Comparison of ENCODE assay signal across 8 cellular contexts in genomic region chr19:798415-799075, GRCh38. TPM values are rescaled to one million over a fixed set of nuclear protein-coding genes. Genes with fewer than 3 reads are reported as not detected.
A peak's percentile ranks its signal among the peaks of the same experiment; 100 is the strongest.
DNase-seq lines count a peak whose midpoint lies in the region; ATAC-seq lines count a peak whose summit lies in the region.

No MANE protein-coding gene starts in this region.

- H3K36me3 Mint-ChIP-seq in activated CD4-positive, alpha-beta T cell treated with anti-CD3 and anti-CD28 coated beads, Interleukin-2, amount 10 ng/mL, durations not matched to agents 7 days and 5 days (ENCODE audit: low read depth) = peaks cover 36% of the 10 kb centered on the region
- H3K36me3 Mint-ChIP-seq in activated T-helper 1 cell treated with anti-CD3 and anti-CD28 coated beads, Interleukin-12 subunit alpha, Interleukin-12 subunit beta, Interleukin-2, Interleukin-4 antibody, amounts not matched to agents 30 ng/mL and 10 ng/mL and 1 ng/mL, durations not matched to agents 14 hours and 24 hours and 36 hours (ENCODE audit: low read depth) = peaks cover 35% of the 10 kb centered on the region
- H3K36me3 Mint-ChIP-seq in immature natural killer cell = peaks cover 0 to 4% (median 0%) of the 10 kb centered on the region in 3 donors
- H3K36me3 Mint-ChIP-seq in stimulated activated naive B cell treated with anti-CD40 and anti-IgM and Interleukin-4, amounts not matched to agents 10 μg/mL and 1 μg/mL and 100 μg/mL, for 72 hours = peaks cover 39 to 41% of the 10 kb centered on the region in 2 donors

- POLR2A ChIA-PET in activated CD4-positive, alpha-beta T cell treated with anti-CD3 and anti-CD28 coated beads, Interleukin-2, amount 10 ng/mL, durations not matched to agents 7 days and 5 days (lab: Charles Lee) = no interaction called here

- DNase-seq in activated CD4-positive, alpha-beta T cell treated with anti-CD3 and anti-CD28 coated beads, Interleukin-2, amount 10 ng/mL, durations not matched to agents 7 days and 5 days = no peak
- DNase-seq in activated CD4-positive, alpha-beta T cell treated with anti-CD3 and anti-CD28 coated beads, Interleukin-2, amount 50 U/mL, for 48 hours = no peak
- DNase-seq in activated T-helper 1 cell treated with anti-CD3 and anti-CD28 coated beads, Interleukin-12 subunit alpha, Interleukin-12 subunit beta, Interleukin-2, Interleukin-4 antibody, amounts not matched to agents 30 ng/mL and 10 ng/mL and 1 ng/mL, durations not matched to agents 14 hours and 24 hours and 36 hours (ENCODE audit: low spot score) = no peak
- DNase-seq in immature natural killer cell (no peak), DMS153 (lab: John Stamatoyannopoulos, UW) (no peak), NCI-H2171 treated with DMSO at 0.1 percent for 48 hours (lab: John Stamatoyannopoulos, UW) (no peak)
- no peak for DNase-seq in stimulated activated naive B cell treated with anti-CD40 and anti-IgM and Interleukin-4, amounts not matched to agents 10 μg/mL and 1 μg/mL and 100 μg/mL, for 72 hours

- CTCF ChIA-PET in activated CD4-positive, alpha-beta T cell treated with anti-CD3 and anti-CD28 coated beads, Interleukin-2, amount 10 ng/mL, durations not matched to agents 7 days and 5 days (lab: Charles Lee) = interaction anchor here (0.6 to 2.1 kb wide), 6 partner anchors 10 to 446 kb away, joined by 3 to 6 read pairs (median 3); no protein-coding TSS in a partner anchor

- peak overlapping the region; percentile 84 for H3K27ac Mint-ChIP-seq in activated CD4-positive, alpha-beta T cell treated with anti-CD3 and anti-CD28 coated beads, Interleukin-2, amount 10 ng/mL, durations not matched to agents 7 days and 5 days
- H3K27ac Mint-ChIP-seq in activated T-helper 1 cell treated with anti-CD3 and anti-CD28 coated beads, Interleukin-12 subunit alpha, Interleukin-12 subunit beta, Interleukin-2, Interleukin-4 antibody, amounts not matched to agents 30 ng/mL and 10 ng/mL and 1 ng/mL, durations not matched to agents 14 hours and 24 hours and 36 hours = peak overlapping the region; percentile 91
- H3K27ac Mint-ChIP-seq in immature natural killer cell = peak overlapping the region; percentile 79 to 93 (median 90)
- peak overlapping the region; percentile 95 for H3K27ac Mint-ChIP-seq in stimulated activated naive B cell treated with anti-CD40 and anti-IgM and Interleukin-4, amounts not matched to agents 10 μg/mL and 1 μg/mL and 100 μg/mL, for 72 hours

- no peaks in the 10 kb centered on the region for H3K27me3 Mint-ChIP-seq in activated CD4-positive, alpha-beta T cell treated with anti-CD3 and anti-CD28 coated beads, Interleukin-2, amount 10 ng/mL, durations not matched to agents 7 days and 5 days
- H3K27me3 Mint-ChIP-seq in activated T-helper 1 cell treated with anti-CD3 and anti-CD28 coated beads, Interleukin-12 subunit alpha, Interleukin-12 subunit beta, Interleukin-2, Interleukin-4 antibody, amounts not matched to agents 30 ng/mL and 10 ng/mL and 1 ng/mL, durations not matched to agents 14 hours and 24 hours and 36 hours (ENCODE audit: insufficient read depth) = no peaks in the 10 kb centered on the region
- H3K27me3 Mint-ChIP-seq in immature natural killer cell (ENCODE audit: low read depth in 3 of 3) = peaks cover 17 to 29% (median 29%) of the 10 kb centered on the region in 3 donors
- H3K27me3 Mint-ChIP-seq in stimulated activated naive B cell treated with anti-CD40 and anti-IgM and Interleukin-4, amounts not matched to agents 10 μg/mL and 1 μg/mL and 100 μg/mL, for 72 hours = no peaks in the 10 kb centered on the region

- H3K4me3 Mint-ChIP-seq in activated CD4-positive, alpha-beta T cell treated with anti-CD3 and anti-CD28 coated beads, Interleukin-2, amount 10 ng/mL, durations not matched to agents 7 days and 5 days = peak overlapping the region; percentile 90
- peak overlapping the region; percentile 92 for H3K4me3 Mint-ChIP-seq in activated T-helper 1 cell treated with anti-CD3 and anti-CD28 coated beads, Interleukin-12 subunit alpha, Interleukin-12 subunit beta, Interleukin-2, Interleukin-4 antibody, amounts not matched to agents 30 ng/mL and 10 ng/mL and 1 ng/mL, durations not matched to agents 14 hours and 24 hours and 36 hours
- peak overlapping the region; percentile 88 to 92 (median 89) for H3K4me3 Mint-ChIP-seq in immature natural killer cell
- H3K4me3 Mint-ChIP-seq in stimulated activated naive B cell treated with anti-CD40 and anti-IgM and Interleukin-4, amounts not matched to agents 10 μg/mL and 1 μg/mL and 100 μg/mL, for 72 hours = peak overlapping the region; percentile 88 to 90

- intact Hi-C loops in activated T-helper 1 cell treated with anti-CD3 and anti-CD28 coated beads, Interleukin-12 subunit alpha, Interleukin-12 subunit beta, Interleukin-2, Interleukin-4 antibody, amounts not matched to agents 30 ng/mL and 10 ng/mL and 1 ng/mL, durations not matched to agents 14 hours and 24 hours and 36 hours (cut with micrococcal nuclease) = loop anchor here (5.0 kb wide), 1 partner anchor 64 kb away; no protein-coding TSS in a partner anchor

- peaks cover 39% of the 10 kb centered on the region for H3K4me1 Mint-ChIP-seq in activated CD4-positive, alpha-beta T cell treated with anti-CD3 and anti-CD28 coated beads, Interleukin-2, amount 10 ng/mL, durations not matched to agents 7 days and 5 days
- peaks cover 19% of the 10 kb centered on the region for H3K4me1 Mint-ChIP-seq in activated T-helper 1 cell treated with anti-CD3 and anti-CD28 coated beads, Interleukin-12 subunit alpha, Interleukin-12 subunit beta, Interleukin-2, Interleukin-4 antibody, amounts not matched to agents 30 ng/mL and 10 ng/mL and 1 ng/mL, durations not matched to agents 14 hours and 24 hours and 36 hours (ENCODE audit: low read depth)
- H3K4me1 Mint-ChIP-seq in immature natural killer cell = peaks cover 46 to 54% of the 10 kb centered on the region in 2 donors
- H3K4me1 Mint-ChIP-seq in stimulated activated naive B cell treated with anti-CD40 and anti-IgM and Interleukin-4, amounts not matched to agents 10 μg/mL and 1 μg/mL and 100 μg/mL, for 72 hours = peaks cover 29 to 55% of the 10 kb centered on the region in 2 donors

- no peak for ATAC-seq in stimulated activated naive B cell treated with anti-CD40 and anti-IgM and Interleukin-4, amounts not matched to agents 10 μg/mL and 1 μg/mL and 100 μg/mL, for 72 hours (replicated peaks)
- ATAC-seq in HG03159 (IDR thresholded peaks at IDR 0.05; ENCODE audit: unreplicated experiment) = no peak

- no peaks in the 10 kb centered on the region for H3K9me3 Mint-ChIP-seq in activated CD4-positive, alpha-beta T cell treated with anti-CD3 and anti-CD28 coated beads, Interleukin-2, amount 10 ng/mL, durations not matched to agents 7 days and 5 days
- no peaks in the 10 kb centered on the region for H3K9me3 Mint-ChIP-seq in activated T-helper 1 cell treated with anti-CD3 and anti-CD28 coated beads, Interleukin-12 subunit alpha, Interleukin-12 subunit beta, Interleukin-2, Interleukin-4 antibody, amounts not matched to agents 30 ng/mL and 10 ng/mL and 1 ng/mL, durations not matched to agents 14 hours and 24 hours and 36 hours
- no peaks in the 10 kb centered on the region for H3K9me3 Mint-ChIP-seq in immature natural killer cell
- no peaks in the 10 kb centered on the region for H3K9me3 Mint-ChIP-seq in stimulated activated naive B cell treated with anti-CD40 and anti-IgM and Interleukin-4, amounts not matched to agents 10 μg/mL and 1 μg/mL and 100 μg/mL, for 72 hours

RNA-seq across cellular contexts. Expression of gene PTBP1, which starts 1.3 kb away (rescaled TPM):
- total RNA-seq in activated CD4-positive, alpha-beta T cell treated with anti-CD3 and anti-CD28 coated beads, Interleukin-2, amount 10 ng/mL, durations not matched to agents 7 days and 5 days = 100 to 1,000 TPM; 487 to 536 TPM
- total RNA-seq in activated T-helper 1 cell treated with anti-CD3 and anti-CD28 coated beads, Interleukin-12 subunit alpha, Interleukin-12 subunit beta, Interleukin-2, Interleukin-4 antibody, amounts not matched to agents 30 ng/mL and 10 ng/mL and 1 ng/mL, durations not matched to agents 14 hours and 24 hours and 36 hours = 735 and 829 TPM in 2 replicates
- polyA plus RNA-seq in immature natural killer cell = 100 to 1,000 TPM in 1 of 3 donors, 10 to 100 TPM in 2; 70.0 to 185 (median 87.8) TPM

RNA-seq across cellular contexts. Expression of gene PLPPR3, which starts 23.2 kb away (rescaled TPM):
- total RNA-seq in activated CD4-positive, alpha-beta T cell treated with anti-CD3 and anti-CD28 coated beads, Interleukin-2, amount 10 ng/mL, durations not matched to agents 7 days and 5 days = not detected
- total RNA-seq in activated T-helper 1 cell treated with anti-CD3 and anti-CD28 coated beads, Interleukin-12 subunit alpha, Interleukin-12 subunit beta, Interleukin-2, Interleukin-4 antibody, amounts not matched to agents 30 ng/mL and 10 ng/mL and 1 ng/mL, durations not matched to agents 14 hours and 24 hours and 36 hours = not detected in 2 replicates
- not detected for polyA plus RNA-seq in immature natural killer cell

RNA-seq across cellular contexts. Expression of gene AZU1, which starts 29.1 kb away (rescaled TPM):
- not detected for total RNA-seq in activated CD4-positive, alpha-beta T cell treated with anti-CD3 and anti-CD28 coated beads, Interleukin-2, amount 10 ng/mL, durations not matched to agents 7 days and 5 days
- not detected in 2 replicates for total RNA-seq in activated T-helper 1 cell treated with anti-CD3 and anti-CD28 coated beads, Interleukin-12 subunit alpha, Interleukin-12 subunit beta, Interleukin-2, Interleukin-4 antibody, amounts not matched to agents 30 ng/mL and 10 ng/mL and 1 ng/mL, durations not matched to agents 14 hours and 24 hours and 36 hours
- polyA plus RNA-seq in immature natural killer cell = not detected

RNA-seq across cellular contexts. Expression of gene PRTN3, which starts 42.3 kb away (rescaled TPM):
- total RNA-seq in activated CD4-positive, alpha-beta T cell treated with anti-CD3 and anti-CD28 coated beads, Interleukin-2, amount 10 ng/mL, durations not matched to agents 7 days and 5 days = not detected
- total RNA-seq in activated T-helper 1 cell treated with anti-CD3 and anti-CD28 coated beads, Interleukin-12 subunit alpha, Interleukin-12 subunit beta, Interleukin-2, Interleukin-4 antibody, amounts not matched to agents 30 ng/mL and 10 ng/mL and 1 ng/mL, durations not matched to agents 14 hours and 24 hours and 36 hours = not detected in 2 replicates
- not detected for polyA plus RNA-seq in immature natural killer cell

RNA-seq across cellular contexts. Expression of gene MISP, which starts 47.6 kb away (rescaled TPM):
- not detected for total RNA-seq in activated CD4-positive, alpha-beta T cell treated with anti-CD3 and anti-CD28 coated beads, Interleukin-2, amount 10 ng/mL, durations not matched to agents 7 days and 5 days
- total RNA-seq in activated T-helper 1 cell treated with anti-CD3 and anti-CD28 coated beads, Interleukin-12 subunit alpha, Interleukin-12 subunit beta, Interleukin-2, Interleukin-4 antibody, amounts not matched to agents 30 ng/mL and 10 ng/mL and 1 ng/mL, durations not matched to agents 14 hours and 24 hours and 36 hours = not detected in 2 replicates
- polyA plus RNA-seq in immature natural killer cell = not detected
